ENCODE assay signal across 24 cellular contexts in genomic region chr3:162270059-162270458, GRCh38.
"Had no signal": no experiment of that assay in that cellular context is flagged by ENCODE, and none has a peak within 500 bp of the region (broad histone marks: within the 10 kb centered on the region; RNA-seq: fewer than 3 reads in every experiment).

No MANE protein-coding gene starts in this region.

- H3K27ac Mint-ChIP-seq: memory B cell; mesothelial cell of epicardium; natural killer cell treated with Interleukin-12 subunit alpha and Interleukin-12 subunit beta and Interleukin-15 and Interleukin-18, amount 100 ng/mL, for 72 hours had no signal

- H3K27ac ChIP-seq: colonic mucosa, foreskin keratinocyte, hepatocyte, left ventricle myocardium inferior, lower lobe of right lung, neutrophil, right atrium auricular region, sigmoid colon, skin epidermis, stomach, thoracic aorta, transverse colon had no signal

- H3K36me3 Mint-ChIP-seq: memory B cell, mesothelial cell of epicardium had no signal

- H3K4me3 Mint-ChIP-seq: memory B cell; mesothelial cell of epicardium; natural killer cell treated with Interleukin-12 subunit alpha and Interleukin-12 subunit beta and Interleukin-15 and Interleukin-18, amount 100 ng/mL, for 72 hours had no signal

- H3K9me3 ChIP-seq: colonic mucosa, lower lobe of right lung, neutrophil, sigmoid colon, stomach, thoracic aorta had no signal

- DNase-seq: colonic mucosa; dermis blood vessel endothelial cell; erythroblast; foreskin keratinocyte; kidney; left cardiac atrium; left ventricle myocardium inferior; lower lobe of right lung; posterior cingulate gyrus; sigmoid colon; stimulated activated CD4-positive, alpha-beta T cell treated with anti-CD3 and anti-CD28 coated beads, Interleukin-12 subunit alpha, Interleukin-12 subunit beta, amount 100 ng/mL, for 4 hours; stimulated activated naive CD4-positive, alpha-beta T cell; stomach; substantia nigra; transverse colon had no signal

- H3K4me3 ChIP-seq: colonic mucosa, hepatocyte, left ventricle myocardium inferior, lower lobe of right lung, right atrium auricular region, sigmoid colon, skin epidermis, stomach, thoracic aorta, transverse colon had no signal

- H3K27me3 Mint-ChIP-seq: memory B cell; natural killer cell treated with Interleukin-12 subunit alpha and Interleukin-12 subunit beta and Interleukin-15 and Interleukin-18, amount 100 ng/mL, for 72 hours had no signal

- H3K4me1 Mint-ChIP-seq: memory B cell, mesothelial cell of epicardium had no signal

- H3K27me3 ChIP-seq: colonic mucosa, foreskin keratinocyte, hepatocyte, neutrophil, right atrium auricular region, sigmoid colon, stomach, transverse colon had no signal

- H3K4me1 ChIP-seq: colonic mucosa, foreskin keratinocyte, left ventricle myocardium inferior, lower lobe of right lung, right atrium auricular region, sigmoid colon, stomach, transverse colon had no signal

- ATAC-seq: foreskin keratinocyte; left cardiac atrium; lower lobe of right lung; natural killer cell treated with Interleukin-12 subunit alpha and Interleukin-12 subunit beta and Interleukin-15 and Interleukin-18, amount 100 ng/mL, for 72 hours had no signal

- FAIRE-seq: endothelial cell of umbilical vein had no signal

- H3K36me3 ChIP-seq: colonic mucosa, left ventricle myocardium inferior, lower lobe of right lung, neutrophil, right atrium auricular region, sigmoid colon, stomach, thoracic aorta, transverse colon had no signal
